In genomic region chr9:114958021-114958846, GRCh38 we compare ENCODE assay signal across 8 cellular contexts. TPM values are rescaled to one million over a fixed set of nuclear protein-coding genes. Genes with fewer than 3 reads are reported as not detected.
DNase-seq lines count a peak whose midpoint lies in the region; ATAC-seq, FAIRE-seq and TF ChIP-seq lines count a peak whose summit lies in the region.

No MANE protein-coding gene starts in this region.

- TF ChIP-seq POLR2A in GM12892 (IDR thresholded peaks at IDR 0.05; ENCODE audit: low read depth, low read length) = no peak

- TF ChIP-seq CTCF in fibroblast of pulmonary artery (IDR thresholded peaks at IDR 0.05; ENCODE audit: low read length, missing control alignments) = no peak

- FAIRE-seq in GM12892 (lab: Jason Lieb, UNC) = peak; percentile 76

- ATAC-seq in HG02970 (IDR thresholded peaks at IDR 0.05; ENCODE audit: low FRiP score, unreplicated experiment) = no peak

- no peak overlapping the region for H3K4me3 ChIP-seq in fibroblast of pulmonary artery (replicated peaks; ENCODE audit: low read depth, low read length)

- DNase-seq in GM12892 (ENCODE audit: insufficient read length) = no peak
- peak; percentile 3 for DNase-seq in activated CD4-positive, alpha-beta T cell treated with anti-CD3 and anti-CD28 coated beads, Interleukin-2, amount 50 U/mL, for 1 hour
- peak; percentile 21 for DNase-seq in fibroblast of pulmonary artery (ENCODE audit: low read depth)
- peak; percentile 28 to 34 for DNase-seq in stimulated activated CD4-positive, alpha-beta T cell treated with anti-CD3 and anti-CD28 coated beads, Interleukin-2, amount 100 ng/mL, for 48 hours
- DNase-seq in NCI-H1436 (lab: John Stamatoyannopoulos, UW) = no peak
- no peak for DNase-seq in HPDE6-E6E7 (ENCODE audit: extremely low spot score)
- DNase-seq in NCI-H2171 treated with DMSO at 0.1 percent for 48 hours (lab: John Stamatoyannopoulos, UW) = no peak

RNA-seq across cellular contexts. Expression of gene TNFSF8, which starts 27.8 kb away (rescaled TPM):
- polyA plus RNA-seq in GM12892 (2012; ENCODE audit: missing spikeins) = not detected

Comparison
In these comparisons a context has a peak if more than half of its experiments do, and no peak if none do; other contexts are left out.
1. DNase-seq: peak in activated CD4-positive, alpha-beta T cell treated with anti-CD3 and anti-CD28 coated beads, Interleukin-2, amount 50 U/mL, for 1 hour (single experiment), fibroblast of pulmonary artery (single experiment) and stimulated activated CD4-positive, alpha-beta T cell treated with anti-CD3 and anti-CD28 coated beads, Interleukin-2, amount 100 ng/mL, for 48 hours (2 of 2); none in GM12892 (single experiment), NCI-H1436 (single experiment), HPDE6-E6E7 (single experiment) and NCI-H2171 treated with DMSO at 0.1 percent for 48 hours (single experiment).